ENCODE assay signal across 23 cellular contexts in the genomic region with DNA sequence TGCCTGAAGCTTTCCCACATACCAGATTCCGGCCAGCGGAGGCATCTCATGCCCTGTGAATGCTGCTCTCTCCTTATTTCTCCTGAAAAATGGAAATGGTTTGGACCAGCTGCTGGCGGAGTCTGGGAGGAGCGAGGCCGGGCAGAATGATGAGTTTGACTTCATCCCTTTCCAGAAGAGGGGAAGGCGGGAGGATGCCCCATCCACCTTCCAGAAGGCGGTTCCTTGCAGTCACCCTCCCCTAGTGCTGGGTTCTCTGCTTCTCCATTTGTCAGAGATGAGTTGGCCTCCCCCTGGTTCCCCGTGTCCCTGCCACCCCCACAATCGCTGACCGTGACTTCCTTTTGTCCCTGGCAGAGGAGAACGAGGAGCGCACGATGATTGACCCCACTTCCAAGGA.
"Had no signal": no experiment of that assay in that cellular context is flagged by ENCODE, and none has a peak within 500 bp of the region (broad histone marks: within the 10 kb centered on the region; RNA-seq: fewer than 3 reads in every experiment).

No MANE protein-coding gene starts in this region.

- ATAC-seq: gastroesophageal sphincter; left colon; naive thymus-derived CD8-positive, alpha-beta T cell; sciatic nerve had no signal

- H3K4me1 Mint-ChIP-seq: central memory CD8-positive, alpha-beta T cell; immature natural killer cell; naive thymus-derived CD8-positive, alpha-beta T cell; neural crest cell had no signal

- H3K9me3 Mint-ChIP-seq: central memory CD8-positive, alpha-beta T cell; immature natural killer cell; naive thymus-derived CD8-positive, alpha-beta T cell; neural crest cell had no signal

- H3K9me3 ChIP-seq: esophagus muscularis mucosa, gastroesophageal sphincter, psoas muscle, stomach, thoracic aorta, transverse colon had no signal

- H3K27me3 ChIP-seq: esophagus muscularis mucosa, gastroesophageal sphincter, stomach, transverse colon had no signal

- H3K27me3 Mint-ChIP-seq: central memory CD8-positive, alpha-beta T cell; naive thymus-derived CD8-positive, alpha-beta T cell had no signal

- DNase-seq: effector memory CD4-positive, alpha-beta T cell; glutamatergic neuron; immature natural killer cell; mammary epithelial cell; naive thymus-derived CD8-positive, alpha-beta T cell; occipital lobe; retina; stimulated activated CD4-positive, alpha-beta T cell treated with anti-CD3 and anti-CD28 coated beads, Interleukin-12 subunit alpha, Interleukin-12 subunit beta, amount 100 ng/mL, for 4 hours; stimulated activated naive CD4-positive, alpha-beta T cell; stomach; substantia nigra; transverse colon had no signal

- H3K27ac Mint-ChIP-seq: immature natural killer cell; naive thymus-derived CD8-positive, alpha-beta T cell had no signal

- H3K27ac ChIP-seq: epithelial cell of prostate, esophagus muscularis mucosa, gastroesophageal sphincter, parathyroid adenoma, psoas muscle, skin epidermis, stomach, thoracic aorta, transverse colon had no signal

- H3K4me1 ChIP-seq: esophagus muscularis mucosa, gastroesophageal sphincter, parathyroid adenoma, psoas muscle, stomach, transverse colon had no signal

- H3K36me3 ChIP-seq: thoracic aorta, transverse colon had no signal

- H3K36me3 Mint-ChIP-seq: immature natural killer cell had no signal

- H3K4me3 Mint-ChIP-seq: central memory CD8-positive, alpha-beta T cell; immature natural killer cell; naive thymus-derived CD8-positive, alpha-beta T cell; neural crest cell had no signal

- H3K4me3 ChIP-seq: esophagus muscularis mucosa, gastroesophageal sphincter, psoas muscle, skin epidermis, stomach, thoracic aorta, transverse colon had no signal
